In the genomic region with DNA sequence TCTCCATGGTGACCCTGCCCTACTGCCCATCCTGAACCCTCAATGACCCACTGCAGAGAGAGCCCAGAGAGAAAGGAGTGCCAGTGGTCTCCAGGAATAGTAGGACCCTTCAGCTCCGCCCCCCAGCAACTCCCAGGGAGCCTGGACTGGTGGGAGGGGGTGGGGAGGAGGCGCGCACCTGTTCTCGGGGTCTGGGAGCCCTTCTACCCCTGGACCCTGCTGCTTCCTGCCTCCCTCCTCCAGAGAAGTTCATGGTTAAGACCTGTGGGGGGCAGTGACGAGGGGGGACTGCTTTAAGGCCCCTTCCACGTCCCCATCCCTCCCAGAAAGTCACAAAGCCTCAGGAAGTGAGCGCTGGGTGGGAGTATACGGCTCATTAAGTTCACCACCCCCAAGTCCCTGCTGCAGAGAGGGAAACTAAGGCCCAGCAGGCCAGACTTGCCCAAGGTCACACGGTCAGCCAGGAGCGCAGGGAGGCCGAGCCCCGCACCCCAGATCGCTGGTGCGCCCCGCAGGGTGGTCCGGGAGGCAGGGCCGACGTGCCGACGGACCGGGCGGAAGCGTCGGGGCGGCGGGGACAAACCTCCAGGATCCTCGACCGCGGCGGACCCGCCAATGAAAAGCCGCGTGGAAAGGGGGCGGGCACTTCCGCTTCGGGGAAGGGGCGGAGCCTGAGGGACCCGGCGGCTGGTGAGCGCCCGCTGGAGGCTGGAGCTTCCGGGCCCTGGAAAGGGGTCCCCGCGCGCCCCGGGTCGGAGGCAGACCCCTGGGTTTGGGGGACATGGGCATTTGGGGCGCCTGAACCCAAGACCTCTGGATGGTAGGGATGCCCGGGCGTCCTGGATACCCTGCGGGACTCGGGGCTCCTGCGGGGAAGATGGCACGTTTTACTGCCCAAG, we compare ENCODE assay signal across 8 cellular contexts. TPM values are rescaled to one million over a fixed set of nuclear protein-coding genes. Genes with fewer than 3 reads are reported as not detected.
A peak's percentile ranks its signal among the peaks of the same experiment; 100 is the strongest.
DNase-seq lines count a peak whose midpoint lies in the region; TF ChIP-seq lines count a peak whose summit lies in the region.

A gene with protein sequence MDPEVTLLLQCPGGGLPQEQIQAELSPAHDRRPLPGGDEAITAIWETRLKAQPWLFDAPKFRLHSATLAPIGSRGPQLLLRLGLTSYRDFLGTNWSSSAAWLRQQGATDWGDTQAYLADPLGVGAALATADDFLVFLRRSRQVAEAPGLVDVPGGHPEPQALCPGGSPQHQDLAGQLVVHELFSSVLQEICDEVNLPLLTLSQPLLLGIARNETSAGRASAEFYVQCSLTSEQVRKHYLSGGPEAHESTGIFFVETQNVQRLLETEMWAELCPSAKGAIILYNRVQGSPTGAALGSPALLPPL (plus strand): TSS at position 667 of the 899 bp plus-strand sequence. CDS start 379 bp downstream, outside the sequence.
A gene with protein sequence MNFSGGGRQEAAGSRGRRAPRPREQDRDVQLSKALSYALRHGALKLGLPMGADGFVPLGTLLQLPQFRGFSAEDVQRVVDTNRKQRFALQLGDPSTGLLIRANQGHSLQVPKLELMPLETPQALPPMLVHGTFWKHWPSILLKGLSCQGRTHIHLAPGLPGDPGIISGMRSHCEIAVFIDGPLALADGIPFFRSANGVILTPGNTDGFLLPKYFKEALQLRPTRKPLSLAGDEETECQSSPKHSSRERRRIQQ (minus strand): TSS at position 579 of the 899 bp plus-strand sequence. CDS start 326 bp downstream, at position 253.

- peaks cover 6% of the 10 kb centered on the region; the same call in 1 of the 2 replicates for H3K4me1 ChIP-seq in GM23248 (ENCODE audit: insufficient read depth)
- H3K4me1 ChIP-seq in cardiac muscle cell (ENCODE audit: low read depth): peaks cover 20% of the 10 kb centered on the region
- peaks cover 0 to 49% (median 28%) of the 10 kb centered on the region in 4 donors for H3K4me1 ChIP-seq in tibial nerve

- H3K36me3 ChIP-seq in GM23248 (ENCODE audit: low read depth): no peaks in the 10 kb centered on the region
- peaks cover 4% of the 10 kb centered on the region for H3K36me3 ChIP-seq in cardiac muscle cell
- peaks cover 0 to 24% (median 0%) of the 10 kb centered on the region in 3 donors for H3K36me3 ChIP-seq in tibial nerve

- H3K9me3 ChIP-seq in GM23248 (ENCODE audit: low read depth) (no peaks in the 10 kb centered on the region), cardiac muscle cell (ENCODE audit: low read depth) (no peaks in the 10 kb centered on the region), tibial nerve (no peaks in the 10 kb centered on the region)

- peak within 1 kb of the TSS; percentile 89 for H2AFZ ChIP-seq in GM23248

- no peaks in the 10 kb centered on the region for H3K9me2 ChIP-seq in GM23248 (ENCODE audit: insufficient read depth)

- TF ChIP-seq CTCF in cardiac muscle cell (IDR thresholded peaks at IDR 0.05; ENCODE audit: low read depth, low read length): peak; percentile 24
- peak in 4 of 5 experiments; percentile 5 to 41 (median 20) for TF ChIP-seq CTCF in tibial nerve (IDR thresholded peaks at IDR 0.05)

- H3K27ac ChIP-seq in GM23248 (peak within 1 kb of the TSS; percentile 46), cardiac muscle cell (peak within 1 kb of the TSS; percentile 65), tibial nerve (peak within 1 kb of the TSS; percentile 84 to 96 (median 91))

- peaks cover 38% of the 10 kb centered on the region for H3K79me2 ChIP-seq in GM23248 (ENCODE audit: insufficient read depth)

- H3K4me3 ChIP-seq in GM23248 (peak within 1 kb of the TSS; percentile 97), cardiac muscle cell (peak within 1 kb of the TSS; percentile 68), tibial nerve (peak within 1 kb of the TSS; percentile 56 to 91 (median 80))

- peak; percentile 82 to 86 for TF ChIP-seq POLR2A in tibial nerve (IDR thresholded peaks at IDR 0.05)

- in situ Hi-C loops in GM23248 (cut with MboI): no loop called here

- H4K20me1 ChIP-seq in GM23248 (ENCODE audit: insufficient read depth): no peaks in the 10 kb centered on the region

- peak within 1 kb of the TSS; percentile 86 for H3K9ac ChIP-seq in GM23248

- H3K27me3 ChIP-seq in GM23248 (replicated peaks; ENCODE audit: insufficient read depth) (no peaks in the 10 kb centered on the region), cardiac muscle cell (no peaks in the 10 kb centered on the region), tibial nerve (no peaks in the 10 kb centered on the region)

- peak within 1 kb of the TSS; percentile 82 for H3K4me2 ChIP-seq in GM23248 (ENCODE audit: unreplicated experiment)

- peak; percentile 75 to 90 for TF ChIP-seq EP300 in tibial nerve (IDR thresholded peaks at IDR 0.05)

- WGBS in GM23248 (ENCODE audit: low coverage in 1 of 2, low lambda C conversion rate in 2 of 2, missing lambda C conversion rate in 2 of 2), 2 experiments: 0 to 1% methylated on average over 38 to 42 of the region's 54 CpGs
- 1% methylated on average over 33 to 51 of the region's 54 CpGs for WGBS in tibial nerve, 2 donors

- peaks cover 6% of the 10 kb centered on the region; the same call in 1 of the 2 replicates for H3F3A ChIP-seq in GM23248 (ENCODE audit: insufficient read depth)

- peak; percentile 68 for DNase-seq in DMS153 (lab: John Stamatoyannopoulos, UW)
- peak; percentile 93 for DNase-seq in GM23248
- DNase-seq in NCI-H1048 (lab: John Stamatoyannopoulos, UW): peak; percentile 74
- DNase-seq in SW480 (ENCODE audit: low spot score): peak; percentile 80
- peak; percentile 88 for DNase-seq in activated naive CD8-positive, alpha-beta T cell treated with anti-CD3 and anti-CD28 coated beads, Interleukin-2, amount 50 U/mL, for 16 hours (ENCODE audit: low read depth, low spot score)
- DNase-seq in cardiac muscle cell (ENCODE audit: low read depth in 1 of 2, low spot score in 1 of 2): peak; percentile 80 to 91
- DNase-seq in pons (ENCODE audit: low spot score): peak; percentile 74
- peak; percentile 81 to 88 for DNase-seq in tibial nerve (ENCODE audit: low spot score in 2 of 2)

RNA-seq across cellular contexts. Expression of the first gene that starts in this region (rescaled TPM):
- total RNA-seq in GM23248 (2014; rRNA removed; shearing (Covaris generic)): 75.9 and 97.9 TPM in 2 replicates
- 74.5 and 78.9 TPM in 2 replicates for polyA plus RNA-seq in GM23248 (2016; fragmentation: Nextera tagmentation; extraction: Ambion mirVana)
- total RNA-seq in cardiac muscle cell: 76.0 and 98.8 TPM in 2 replicates
- 88.3 and 90.6 TPM in 2 replicates for polyA plus RNA-seq in cardiac muscle cell
- total RNA-seq in tibial nerve: 10 to 100 TPM; 33.0 to 83.7 (median 60.2) TPM

RNA-seq across cellular contexts. Expression of the second gene that starts in this region (rescaled TPM):
- 53.7 and 66.0 TPM in 2 replicates for total RNA-seq in GM23248 (2014; rRNA removed; shearing (Covaris generic))
- polyA plus RNA-seq in GM23248 (2016; fragmentation: Nextera tagmentation; extraction: Ambion mirVana) (50.7 and 54.7 TPM in 2 replicates), cardiac muscle cell (137 and 161 TPM in 2 replicates)
- total RNA-seq in cardiac muscle cell (117 and 131 TPM in 2 replicates), tibial nerve (10 to 100 TPM; 64.9 to 74.7 (median 68.7) TPM)

Comparison
In these comparisons a context has a peak if more than half of its experiments do, and no peak if none do; other contexts are left out.
1. Peak in every context shown above with its lines: DNase-seq, H3K4me3 ChIP-seq and H3K27ac ChIP-seq.